In genomic region chr13:27076411-27076810, GRCh38 we compare ENCODE assay signal across 25 cellular contexts.
A peak's percentile ranks its signal among the peaks of the same experiment; 100 is the strongest.
DNase-seq lines count a peak whose midpoint lies in the region; ATAC-seq lines count a peak whose summit lies in the region.
"Had no signal": no experiment of that assay in that cellular context is flagged by ENCODE, and none has a peak within 500 bp of the region (broad histone marks: within the 10 kb centered on the region; RNA-seq: fewer than 3 reads in every experiment).

No MANE protein-coding gene starts in this region.

- peaks cover 23% of the 10 kb centered on the region for H3K36me3 ChIP-seq in adipocyte (ENCODE audit: control insufficient read depth, insufficient read depth, low read length, severe bottlenecking)
- H3K36me3 ChIP-seq: colonic mucosa, neural progenitor cell had no signal

- no peaks in the 10 kb centered on the region for H3K9me3 ChIP-seq in adipocyte (ENCODE audit: control insufficient read depth, low read length)
- H3K9me3 ChIP-seq: colonic mucosa, mucosa of descending colon, tibial nerve had no signal

- H3K4me1 ChIP-seq in adipocyte (ENCODE audit: control insufficient read depth, insufficient read depth, low read length), result peaks cover 31% of the 10 kb centered on the region
- H3K4me1 ChIP-seq: colonic mucosa, neural progenitor cell had no signal

- no peak overlapping the region for H3K9ac ChIP-seq in adipocyte (ENCODE audit: low read length)
- H3K9ac ChIP-seq: KMS-11, neural progenitor cell had no signal

- no peaks in the 10 kb centered on the region for H3K27me3 ChIP-seq in adipocyte (replicated peaks; ENCODE audit: control insufficient read depth, insufficient read depth, low read length)
- H3K27me3 ChIP-seq: colonic mucosa, neural progenitor cell, tibial nerve had no signal

- no peak overlapping the region for H3K4me3 ChIP-seq in adipocyte (ENCODE audit: low read length)
- H3K4me3 ChIP-seq: colonic mucosa, mucosa of descending colon, neural progenitor cell, tibial nerve had no signal

- DNase-seq in GM04503 (ENCODE audit: low read depth), result peak; percentile 14
- DNase-seq in NCI-H1436 (lab: John Stamatoyannopoulos, UW), result peak; percentile 40
- peak; percentile 60 for DNase-seq in adipocyte (ENCODE audit: low read depth)
- DNase-seq in iris pigment epithelial cell (ENCODE audit: low read depth), result peak; percentile 59
- DNase-seq in activated CD8-positive, alpha-beta memory T cell treated with anti-CD3 and anti-CD28 coated beads, Interleukin-2, amount 50 U/mL, for 48 hours, result no peak
- DNase-seq in anterior cingulate cortex (lab: John Stamatoyannopoulos, UW), result no peak
- DNase-seq: activated CD4-positive, CD25-positive, alpha-beta regulatory T cell treated with anti-CD3 and anti-CD28 coated beads, Interleukin-2, amount 50 U/mL, for 72 hours; activated naive CD4-positive, alpha-beta T cell treated with anti-CD3 and anti-CD28 coated beads, Interleukin-2, amount 50 U/mL, for 16 hours; CD8-positive, alpha-beta memory T cell; colonic mucosa; DMS79 treated with DMSO at 0.1 percent for 48 hours; endodermal cell; foreskin fibroblast; HCEC 1CT; left ventricle myocardium superior; mucosa of descending colon; MV-4-11; NCI-H82; Right ventricle myocardium superior; stimulated activated CD4-positive, alpha-beta T cell treated with anti-CD3 and anti-CD28 coated beads, Interleukin-4, amount 100 ng/mL, for 4 hours; stimulated activated naive CD8-positive, alpha-beta T cell treated with anti-CD3 and anti-CD28 coated beads, Interleukin-15, amount 100 ng/mL, for 72 hours had no signal

- no peak for ATAC-seq in HG03342 (IDR thresholded peaks at IDR 0.05; ENCODE audit: unreplicated experiment)
- ATAC-seq: left ventricle myocardium superior; mucosa of descending colon; stimulated activated naive CD8-positive, alpha-beta T cell treated with anti-CD3 and anti-CD28 coated beads, Interleukin-15, amount 100 ng/mL, for 72 hours had no signal

Comparison
In these comparisons a context has a peak if more than half of its experiments do, and no peak if none do; other contexts are left out.
1. DNase-seq: peak in GM04503 (single experiment), NCI-H1436 (single experiment), adipocyte (single experiment) and iris pigment epithelial cell (single experiment); none in activated CD8-positive, alpha-beta memory T cell treated with anti-CD3 and anti-CD28 coated beads, Interleukin-2, amount 50 U/mL, for 48 hours (single experiment) and anterior cingulate cortex (0 of 58).